Comparison of ENCODE assay signal across 9 cellular contexts in the genomic region with DNA sequence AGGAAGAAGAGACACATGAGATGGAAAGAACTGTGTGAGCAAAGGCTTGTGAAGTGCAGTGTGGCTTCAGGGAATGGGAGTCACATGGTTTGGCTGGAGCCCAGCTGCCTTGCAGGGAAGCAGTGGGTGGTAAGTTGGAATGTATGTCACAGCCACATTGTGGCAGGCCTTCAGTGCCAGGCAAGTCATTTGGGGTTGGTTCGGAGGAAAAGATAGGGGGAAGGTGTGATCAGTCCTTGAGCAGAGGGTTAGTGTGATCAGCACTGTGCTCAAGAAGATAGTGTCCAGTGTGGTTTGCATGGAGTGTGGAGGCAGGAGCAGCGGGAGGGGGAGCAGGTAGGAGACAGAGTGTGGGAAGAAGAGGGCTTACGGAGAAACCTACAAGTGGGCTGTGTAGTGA. TPM values are rescaled to one million over a fixed set of nuclear protein-coding genes. Genes with fewer than 3 reads are reported as not detected.
DNase-seq lines count a peak whose midpoint lies in the region; ATAC-seq, FAIRE-seq and TF ChIP-seq lines count a peak whose summit lies in the region.
"Had no signal": no experiment of that assay in that cellular context is flagged by ENCODE, and none has a peak within 500 bp of the region (broad histone marks: within the 10 kb centered on the region; RNA-seq: fewer than 3 reads in every experiment).

No MANE protein-coding gene starts in this region.

- TF ChIP-seq CTCF in brain (conservative IDR thresholded peaks at IDR 0.05) = no peak

- H3K27ac Mint-ChIP-seq in brain = peak overlapping the region in 3 of 5 experiments; percentile 9 to 70 (median 17)

- FAIRE-seq in HTR-8/SVneo (lab: Jason Lieb, UNC) = peak; percentile 55

- no peaks in the 10 kb centered on the region for H3K36me3 Mint-ChIP-seq in brain

- peaks cover 0 to 6% (median 5%) of the 10 kb centered on the region in 5 experiments for H3K9me3 Mint-ChIP-seq in brain

- peaks cover 19% of the 10 kb centered on the region for H3K4me1 Mint-ChIP-seq in brain

- intact Hi-C loops in left colon (cut with DNase I, micrococcal nuclease) = no loop called here

- DNase-seq in AG08396 (ENCODE audit: low spot score) = peak; percentile 45
- DNase-seq in HTR-8/SVneo (ENCODE audit: insufficient read length, low spot score) = peak; percentile 47
- DNase-seq in left colon = peak; percentile 71 to 74
- no peak for DNase-seq in NCI-H2227 (lab: John Stamatoyannopoulos, UW; ENCODE audit: unreplicated experiment)
- no peak for DNase-seq in NCI-H524 treated with DMSO at 0.1 percent for 48 hours (lab: John Stamatoyannopoulos, UW)
- DNase-seq: GF-D8 had no signal

- ATAC-seq in left colon (no peak), GM19463 (IDR thresholded peaks at IDR 0.05; ENCODE audit: unreplicated experiment) (no peak), GM18511 (IDR thresholded peaks at IDR 0.05; ENCODE audit: unreplicated experiment) (no peak)

- no peak overlapping the region for H3K4me3 Mint-ChIP-seq in brain

- H3K27me3 Mint-ChIP-seq in brain = no peaks in the 10 kb centered on the region

RNA-seq across cellular contexts. Expression of gene ARHGAP26, which starts 46.4 kb away (rescaled TPM):
- 5.3 TPM for polyA plus RNA-seq in brain (ENCODE audit: insufficient read depth, low read depth, low replicate concordance)
- total RNA-seq in left colon = 10 to 100 TPM; 71.6 to 85.1 TPM

Comparison
In these comparisons a context has a peak if more than half of its experiments do, and no peak if none do; other contexts are left out.
1. DNase-seq: peak in AG08396 (single experiment), HTR-8/SVneo (single experiment) and left colon (2 of 2); none in NCI-H2227 (single experiment) and NCI-H524 treated with DMSO at 0.1 percent for 48 hours (single experiment).